8 cellular contexts compared by ENCODE assay signal in genomic region chr7:44606341-44607140, GRCh38. TPM values are rescaled to one million over a fixed set of nuclear protein-coding genes. Genes with fewer than 3 reads are reported as not detected.
DNase-seq lines count a peak whose midpoint lies in the region; ATAC-seq and TF ChIP-seq lines count a peak whose summit lies in the region.

TSS of gene OGDH (plus strand) at chr7:44606627. CDS start at chr7:44624344, 17,717 bp downstream.

- H3K4me3 ChIP-seq in SK-N-SH (ENCODE audit: low read depth in 2 of 2, low read length in 1 of 2): peak within 1 kb of the TSS; percentile 62 to 87
- peak within 1 kb of the TSS; percentile 81 for H3K4me3 ChIP-seq in suprapubic skin

- H3K36me3 ChIP-seq in SK-N-SH (replicated peaks in 1 of 2; ENCODE audit: control insufficient read depth in 1 of 2, insufficient read depth in 2 of 2, low read length in 1 of 2) (no peaks in the 10 kb centered on the region), suprapubic skin (no peaks in the 10 kb centered on the region)

- H3K79me2 ChIP-seq in SK-N-SH (ENCODE audit: insufficient read depth): peaks cover 46% of the 10 kb centered on the region

- H3K4me1 ChIP-seq in SK-N-SH (ENCODE audit: control insufficient read depth in 1 of 2, insufficient read depth in 2 of 2, low read depth in 1 of 2, low read length in 1 of 2): peaks cover 0 to 5% of the 10 kb centered on the region in 2 experiments; a peak in 2 of 4 replicates
- peaks cover 36% of the 10 kb centered on the region for H3K4me1 ChIP-seq in suprapubic skin

- H3K9me2 ChIP-seq in SK-N-SH: no peaks in the 10 kb centered on the region

- peak within 1 kb of the TSS; percentile 84 for H3K4me2 ChIP-seq in SK-N-SH

- CTCF ChIA-PET in SK-N-SH (lab: Yijun Ruan, JAX): interaction anchor here (0.6 to 2.7 kb wide), 11 partner anchors 11 to 529 kb away, joined by 3 to 8 read pairs (median 3); partner anchors contain the start of genes H2AZ2 and TMED4

- H3K9me3 ChIP-seq in SK-N-SH (no peaks in the 10 kb centered on the region), suprapubic skin (no peaks in the 10 kb centered on the region)

- TF ChIP-seq CTCF in SK-N-SH (IDR thresholded peaks at IDR 0.05): no peak
- no peak for TF ChIP-seq CTCF in suprapubic skin (IDR thresholded peaks at IDR 0.05)

- POLR2A ChIA-PET in SK-N-SH (lab: Yijun Ruan, JAX): interaction anchor here (0.6 to 3.2 kb wide), 12 partner anchors 24 to 505 kb away, joined by 3 to 24 read pairs (median 5); partner anchors contain the start of genes H2AZ2, PURB, TBRG4 and TMED4

- WGBS in SK-N-SH (ENCODE audit: low lambda C conversion rate): under 1% methylated on average over 46 of the region's 93 CpGs
- 0% methylated on average over 28 of the region's 93 CpGs for WGBS in suprapubic skin

- TF ChIP-seq RAD21 in SK-N-SH (IDR thresholded peaks at IDR 0.05; ENCODE audit: low read length): no peak

- TF ChIP-seq EP300 in SK-N-SH (IDR thresholded peaks at IDR 0.05; ENCODE audit: borderline replicate concordance in 1 of 2, low read depth in 1 of 2, low read length in 1 of 2) (0 out of 4 replicates have a peak, but pooled peaks of 1 of the 2 experiments have one; percentile 25), suprapubic skin (IDR thresholded peaks at IDR 0.05) (peak; percentile 54)

- TF ChIP-seq POLR2A in suprapubic skin (IDR thresholded peaks at IDR 0.05): peak; percentile 7 to 90

- DNase-seq in GM04504 (ENCODE audit: low read depth) (peak; percentile 96), NCI-H1048 (lab: John Stamatoyannopoulos, UW) (peak; percentile 97), SK-N-SH (peak; percentile 100), germinal center (ENCODE audit: low spot score) (peak; percentile 99), nucleus accumbens (lab: John Stamatoyannopoulos, UW) (peak; percentile 89 to 100 (median 99)), suprapubic skin (ENCODE audit: low spot score in 2 of 2) (peak; percentile 99 to 100)
- DNase-seq in activated naive CD4-positive, alpha-beta T cell treated with anti-CD3 and anti-CD28 coated beads, Interleukin-2, amount 50 U/mL, for 16 hours: peak; percentile 99

- H3K27ac ChIP-seq in SK-N-SH (ENCODE audit: low read depth in 2 of 2, low read length in 1 of 2) (peak within 1 kb of the TSS; percentile 76 to 89), suprapubic skin (peak within 1 kb of the TSS; percentile 99)

- no peaks in the 10 kb centered on the region; the same call in 1 of the 2 replicates for H4K20me1 ChIP-seq in SK-N-SH (ENCODE audit: insufficient read depth)

- peak; percentile 95 for ATAC-seq in HG02571 (IDR thresholded peaks at IDR 0.05; ENCODE audit: unreplicated experiment)

- peak within 1 kb of the TSS; percentile 93 for H2AFZ ChIP-seq in SK-N-SH (ENCODE audit: low read depth)

- peaks cover 7% of the 10 kb centered on the region for H3F3A ChIP-seq in SK-N-SH (replicated peaks; ENCODE audit: insufficient read depth)

- peak within 1 kb of the TSS; percentile 80 for H3K9ac ChIP-seq in SK-N-SH

- H3K27me3 ChIP-seq in SK-N-SH (ENCODE audit: insufficient read depth) (no peaks in the 10 kb centered on the region), suprapubic skin (no peaks in the 10 kb centered on the region)

TF ChIP-seq in SK-N-SH, 30 proteins besides CTCF, POLR2A, EP300 and RAD21 (continues in another document):
- TF ChIP-seq MEF2A (IDR thresholded peaks at IDR 0.05; ENCODE audit: borderline replicate concordance, low read depth) (no peak), GATA2 (CRISPR knock-in tag; IDR thresholded peaks at IDR 0.05) (no peak), REST (IDR thresholded peaks at IDR 0.05; ENCODE audit: low read depth, low read length) (no peak), NFIC (IDR thresholded peaks at IDR 0.05; ENCODE audit: borderline replicate concordance) (no peak; the same call in 1 of the 2 replicates), RXRA (IDR thresholded peaks at IDR 0.05; ENCODE audit: borderline replicate concordance, low read depth) (no peak; the same call in 1 of the 2 replicates), ELF1 (IDR thresholded peaks at IDR 0.05) (no peak), FOXJ3 (CRISPR knock-in tag; IDR thresholded peaks at IDR 0.05) (no peak), RFX5 (IDR thresholded peaks at IDR 0.05; ENCODE audit: low read length) (no peak; the same call in 1 of the 2 replicates), MAX (IDR thresholded peaks at IDR 0.05; ENCODE audit: low read depth) (peak; percentile 98), TCF12 (IDR thresholded peaks at IDR 0.05) (peak; percentile 94), JUND (IDR thresholded peaks at IDR 0.05) (no peak), POLR2AphosphoS5 (IDR thresholded peaks at IDR 0.05; ENCODE audit: low read depth, low read length) (peak; percentile 97), IRF3 (IDR thresholded peaks at IDR 0.05; ENCODE audit: low read depth, low read length) (no peak), YY1 (IDR thresholded peaks at IDR 0.05; ENCODE audit: low read depth) (peak; percentile 22; the same call in 1 of the 2 replicates), USF1 (IDR thresholded peaks at IDR 0.05; ENCODE audit: borderline replicate concordance, low read depth) (peak; percentile 97), FOXM1 (IDR thresholded peaks at IDR 0.05; ENCODE audit: low read depth) (no peak), ZBTB33 (IDR thresholded peaks at IDR 0.05; ENCODE audit: borderline replicate concordance, low read depth) (no peak), SIN3A (IDR thresholded peaks at IDR 0.05; ENCODE audit: borderline replicate concordance, low read depth, low read length) (peak; percentile 99), FOSL2 (IDR thresholded peaks at IDR 0.05; ENCODE audit: borderline replicate concordance, low read depth) (no peak), MXI1 (IDR thresholded peaks at IDR 0.05; ENCODE audit: low read depth, low read length) (peak; percentile 97), GABPA (IDR thresholded peaks at IDR 0.05; ENCODE audit: low read depth) (peak; percentile 73)

RNA-seq across cellular contexts. Expression of gene OGDH, which starts in this region (rescaled TPM):
- 58.2 and 69.4 TPM in 2 replicates for polyA plus RNA-seq in SK-N-SH (2012; rRNA removed)
- 35.2 and 49.5 TPM in 2 replicates for polyA plus RNA-seq in SK-N-SH (2012; cell fraction: cytosol; rRNA removed)
- polyA plus RNA-seq in SK-N-SH (2012; cell fraction: nucleus; rRNA removed): 71.1 and 78.7 TPM in 2 replicates
- total RNA-seq in suprapubic skin: 100 to 1,000 TPM in 3 of 4 donors, 10 to 100 TPM in 1; 98.6 to 146 (median 127) TPM

Comparison
In these comparisons a context has a peak if more than half of its experiments do, and no peak if none do; other contexts are left out.
1. Peak in every context shown above with its lines: DNase-seq, ATAC-seq, H3K4me3 ChIP-seq and H3K27ac ChIP-seq.